In the genomic region with DNA sequence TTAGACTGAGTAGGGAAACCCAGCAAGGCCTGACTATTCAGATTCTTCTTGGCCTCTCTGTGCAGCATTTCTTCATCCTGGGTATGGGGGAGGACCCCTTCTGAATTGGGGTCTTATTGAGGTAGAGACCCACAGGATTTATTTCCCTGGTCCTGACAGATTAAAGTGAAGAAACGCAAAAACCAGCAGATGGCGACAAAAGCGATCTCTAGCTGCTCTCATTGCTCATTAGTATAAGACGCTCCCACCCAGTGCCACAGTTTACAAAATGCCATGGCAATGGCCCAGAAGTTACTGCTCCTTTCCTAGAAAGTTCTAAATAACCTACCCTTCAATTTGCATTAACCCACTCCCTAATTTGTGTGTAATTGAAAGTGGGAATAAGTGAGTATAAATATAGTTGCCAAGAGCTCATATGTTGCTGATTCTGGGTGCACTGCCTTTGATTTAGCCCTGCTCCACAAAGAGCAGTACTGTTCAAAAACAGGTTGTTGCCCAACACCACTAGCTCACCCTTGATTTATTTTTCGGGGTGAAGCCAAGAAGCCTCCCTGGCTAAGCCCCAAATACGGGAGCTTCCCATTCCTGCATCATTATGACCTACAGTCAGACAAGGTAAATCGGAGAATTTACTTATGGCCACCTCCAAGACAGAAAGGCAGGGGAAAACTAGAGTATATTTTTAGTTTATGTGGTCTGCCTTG, we compare ENCODE assay signal across 8 cellular contexts. TPM values are rescaled to one million over a fixed set of nuclear protein-coding genes. Genes with fewer than 3 reads are reported as not detected.
A peak's percentile ranks its signal among the peaks of the same experiment; 100 is the strongest.
DNase-seq lines count a peak whose midpoint lies in the region; ATAC-seq and TF ChIP-seq lines count a peak whose summit lies in the region.

No MANE protein-coding gene starts in this region.

- no peaks in the 10 kb centered on the region for H3K27me3 ChIP-seq in endodermal cell (ENCODE audit: control insufficient read depth, insufficient read depth, low read length, poor library complexity, severe bottlenecking)

- H3K36me3 ChIP-seq in endodermal cell (ENCODE audit: control insufficient read depth, insufficient read depth, low read length), result peaks cover 1% of the 10 kb centered on the region

- H3K4me1 Mint-ChIP-seq in endodermal cell (peaks cover 5% of the 10 kb centered on the region), nephron progenitor cell (peaks cover 12% of the 10 kb centered on the region)

- peaks cover 15% of the 10 kb centered on the region for H3K9me3 Mint-ChIP-seq in endodermal cell
- peaks cover 53% of the 10 kb centered on the region for H3K9me3 Mint-ChIP-seq in nephron progenitor cell

- 30% methylated on average over 7 of the region's 7 CpGs; no CpG with 5 or more reads in 1 of the 2 experiments for WGBS in endodermal cell (ENCODE audit: insufficient coverage in 1 of 2, insufficient read length in 1 of 2), 2 experiments

- H3K9me3 ChIP-seq in endodermal cell (ENCODE audit: control insufficient read depth, low read length), result no peaks in the 10 kb centered on the region

- DNase-seq in ACHN (peak; percentile 30), GM04504 (ENCODE audit: low read depth) (peak; percentile 17), NCI-H1092 (lab: John Stamatoyannopoulos, UW) (peak; percentile 28), endodermal cell (peak; percentile 83), nephron progenitor cell (peak; percentile 36), HPDE6-E6E7 (ENCODE audit: extremely low spot score) (no peak)
- DNase-seq in activated CD4-positive, alpha-beta T cell treated with anti-CD3 and anti-CD28 coated beads for 48 hours, result peak; percentile 41

- H3K27me3 Mint-ChIP-seq in endodermal cell (ENCODE audit: insufficient read depth) (peaks cover 6% of the 10 kb centered on the region), nephron progenitor cell (ENCODE audit: low read depth, poor library complexity) (peaks cover 3% of the 10 kb centered on the region)

- ATAC-seq in HG03432 (IDR thresholded peaks at IDR 0.05; ENCODE audit: unreplicated experiment), result no peak

- H3K36me3 Mint-ChIP-seq in endodermal cell (ENCODE audit: low read depth) (peaks cover 4% of the 10 kb centered on the region), nephron progenitor cell (ENCODE audit: low read depth) (peaks cover 5% of the 10 kb centered on the region)

- H3K4me3 Mint-ChIP-seq in endodermal cell, result no peak overlapping the region
- no peak overlapping the region for H3K4me3 Mint-ChIP-seq in nephron progenitor cell

- H3K27ac ChIP-seq in endodermal cell (ENCODE audit: low read depth, low read length), result no peak overlapping the region

- in situ Hi-C loops in ACHN (cut with HindIII; ENCODE audit: low pct_ligation_motif_present, low pct_unique_long_range_greater_than_20kb, low sequenced_read_pairs), result no loop called here

- H3K4me3 ChIP-seq in endodermal cell (ENCODE audit: low read length), result no peak overlapping the region

- TF ChIP-seq CTCF in endodermal cell (conservative IDR thresholded peaks at IDR 0.05) (peak; percentile 76), nephron progenitor cell (IDR thresholded peaks at IDR 0.05) (peak; percentile 47)

- H3K4me1 ChIP-seq in endodermal cell (ENCODE audit: control insufficient read depth, insufficient read depth, low read length), result no peaks in the 10 kb centered on the region

- H3K9ac ChIP-seq in endodermal cell (ENCODE audit: extremely low read depth, low read length, poor library complexity, severe bottlenecking), result no peak overlapping the region

- H3K27ac Mint-ChIP-seq in endodermal cell (peak overlapping the region; percentile 3), nephron progenitor cell (no peak overlapping the region)

RNA-seq across cellular contexts. Expression of a gene that starts 3.7 kb away (rescaled TPM):
- 10 to 100 TPM; 65.1 to 71.0 TPM for total RNA-seq in endodermal cell
- 103 TPM for polyA plus RNA-seq in endodermal cell (2013, experiment 1 of 2)
- polyA plus RNA-seq in endodermal cell (2013, experiment 2 of 2), result 98.1 TPM

RNA-seq across cellular contexts. Expression of a gene that starts 43.8 kb away (rescaled TPM):
- total RNA-seq in endodermal cell, result 100 to 1,000 TPM in 1 of 2 donors, 10 to 100 TPM in 1; 81.4 to 113 TPM
- polyA plus RNA-seq in endodermal cell (2013, experiment 1 of 2), result 89.3 TPM
- 87.9 TPM for polyA plus RNA-seq in endodermal cell (2013, experiment 2 of 2)
